1 cellular context compared by ENCODE assay signal in genomic region chr5:108379722-108380530, GRCh38.
TF ChIP-seq lines count a peak whose summit lies in the region.

No MANE protein-coding gene starts in this region.

TF ChIP-seq in GM23338, 12 proteins besides CTCF, POLR2A, EP300 and RAD21 (continued from another document):
- TF ChIP-seq, protein P1, sequence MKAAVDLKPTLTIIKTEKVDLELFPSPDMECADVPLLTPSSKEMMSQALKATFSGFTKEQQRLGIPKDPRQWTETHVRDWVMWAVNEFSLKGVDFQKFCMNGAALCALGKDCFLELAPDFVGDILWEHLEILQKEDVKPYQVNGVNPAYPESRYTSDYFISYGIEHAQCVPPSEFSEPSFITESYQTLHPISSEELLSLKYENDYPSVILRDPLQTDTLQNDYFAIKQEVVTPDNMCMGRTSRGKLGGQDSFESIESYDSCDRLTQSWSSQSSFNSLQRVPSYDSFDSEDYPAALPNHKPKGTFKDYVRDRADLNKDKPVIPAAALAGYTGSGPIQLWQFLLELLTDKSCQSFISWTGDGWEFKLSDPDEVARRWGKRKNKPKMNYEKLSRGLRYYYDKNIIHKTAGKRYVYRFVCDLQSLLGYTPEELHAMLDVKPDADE (IDR thresholded peaks at IDR 0.05) = no peak
- TF ChIP-seq CREB1 (CRISPR knock-in tag; IDR thresholded peaks at IDR 0.05; ENCODE audit: low read depth) (no peak), NANOG (IDR thresholded peaks at IDR 0.05; ENCODE audit: borderline replicate concordance) (no peak), POLR2AphosphoS5 (IDR thresholded peaks at IDR 0.05; ENCODE audit: low read depth) (no peak), JUNB (IDR thresholded peaks at IDR 0.05; ENCODE audit: unreplicated experiment) (no peak), STAT1 (IDR thresholded peaks at IDR 0.05; ENCODE audit: unreplicated experiment) (no peak)
